In genomic region chr3:15391007-15391406, GRCh38 we compare ENCODE assay signal across 29 cellular contexts.
"Had no signal": no experiment of that assay in that cellular context is flagged by ENCODE, and none has a peak within 500 bp of the region (broad histone marks: within the 10 kb centered on the region; RNA-seq: fewer than 3 reads in every experiment).

No MANE protein-coding gene starts in this region.

- H3K4me1 ChIP-seq: body of pancreas had no signal

- H3K4me1 Mint-ChIP-seq: mesothelial cell of epicardium had no signal

- H3K79me2 ChIP-seq: parathyroid adenoma had no signal

- H3K9ac ChIP-seq: parathyroid adenoma had no signal

- DNase-seq: activated CD4-positive, alpha-beta T cell treated with anti-CD3 and anti-CD28 coated beads, Interleukin-2, amount 10 ng/mL, durations not matched to agents 7 days and 5 days; activated CD4-positive, CD25-positive, alpha-beta regulatory T cell treated with anti-CD3 and anti-CD28 coated beads, Interleukin-2, amount 50 U/mL, for 72 hours; activated CD8-positive, alpha-beta T cell treated with anti-CD3 and anti-CD28 coated beads for 36 hours; activated naive CD4-positive, alpha-beta T cell; activated T-cell treated with anti-CD3 and anti-CD28 coated beads for 4 hours; activated T-cell treated with anti-CD3 and anti-CD28 coated beads, Interleukin-2, amount 50 U/mL, for 72 hours; adrenal gland; aorta; body of pancreas; cortex of kidney; effector memory CD8-positive, alpha-beta T cell; erythroblast; hippocampal formation; left colon; mammary epithelial cell; naive thymus-derived CD4-positive, alpha-beta T cell; nucleus accumbens; stimulated activated CD4-positive, alpha-beta T cell treated with anti-CD3 and anti-CD28 coated beads, Interleukin-15, amount 100 ng/mL, for 24 hours; stimulated activated CD4-positive, alpha-beta T cell treated with anti-CD3 and anti-CD28 coated beads, Interleukin-2, amount 100 ng/mL, for 24 hours; stimulated activated naive CD4-positive, alpha-beta T cell treated with Interleukin-2 at 50 U/mL for 16 hours; T-helper 9 cell; WERI-Rb-1 had no signal

- H3K27me3 Mint-ChIP-seq: activated CD8-positive, alpha-beta T cell treated with anti-CD3 and anti-CD28 coated beads for 36 hours; activated naive CD8-positive, alpha-beta T cell; effector memory CD8-positive, alpha-beta T cell had no signal

- H3K4me3 Mint-ChIP-seq: activated CD4-positive, alpha-beta T cell treated with anti-CD3 and anti-CD28 coated beads, Interleukin-2, amount 10 ng/mL, durations not matched to agents 7 days and 5 days; activated CD8-positive, alpha-beta T cell treated with anti-CD3 and anti-CD28 coated beads for 36 hours; activated naive CD8-positive, alpha-beta T cell; activated T-cell treated with anti-CD3 and anti-CD28 coated beads, Interleukin-2, amount 50 U/mL, for 72 hours; effector memory CD8-positive, alpha-beta T cell; mesothelial cell of epicardium; naive thymus-derived CD4-positive, alpha-beta T cell; T-helper 1 cell treated with Interleukin-12 subunit alpha and Interleukin-12 subunit beta and Interleukin-4 antibody, amounts not matched to agents 30 μg/mL and 1 μg/mL, for 36 hours had no signal

- H3K27ac Mint-ChIP-seq: activated CD4-positive, alpha-beta T cell treated with anti-CD3 and anti-CD28 coated beads, Interleukin-2, amount 10 ng/mL, durations not matched to agents 7 days and 5 days; activated CD8-positive, alpha-beta T cell treated with anti-CD3 and anti-CD28 coated beads for 36 hours; activated naive CD8-positive, alpha-beta T cell; activated T-cell treated with anti-CD3 and anti-CD28 coated beads, Interleukin-2, amount 50 U/mL, for 72 hours; effector memory CD8-positive, alpha-beta T cell; mesothelial cell of epicardium; naive thymus-derived CD4-positive, alpha-beta T cell; T-helper 1 cell treated with Interleukin-12 subunit alpha and Interleukin-12 subunit beta and Interleukin-4 antibody, amounts not matched to agents 30 μg/mL and 1 μg/mL, for 36 hours had no signal

- H3K4me3 ChIP-seq: adrenal gland, body of pancreas, cardiac muscle cell, right atrium auricular region, upper lobe of left lung had no signal

- H3K36me3 ChIP-seq: adrenal gland, cardiac muscle cell, right atrium auricular region, upper lobe of left lung, WERI-Rb-1 had no signal

- H2AFZ ChIP-seq: parathyroid adenoma had no signal

- H3K9me3 ChIP-seq: body of pancreas had no signal

- H3K27me3 ChIP-seq: adrenal gland, body of pancreas, cardiac muscle cell, right atrium auricular region, upper lobe of left lung had no signal

- H3K9me3 Mint-ChIP-seq: effector memory CD8-positive, alpha-beta T cell; T-helper 1 cell treated with Interleukin-12 subunit alpha and Interleukin-12 subunit beta and Interleukin-4 antibody, amounts not matched to agents 30 μg/mL and 1 μg/mL, for 36 hours had no signal

- H3K27ac ChIP-seq: adrenal gland, body of pancreas, cardiac muscle cell, parathyroid adenoma, right atrium auricular region, WERI-Rb-1 had no signal
